ENCODE assay signal across 22 cellular contexts in genomic region chr16:14198603-14199002, GRCh38.
"Had no signal": no experiment of that assay in that cellular context is flagged by ENCODE, and none has a peak within 500 bp of the region (broad histone marks: within the 10 kb centered on the region; RNA-seq: fewer than 3 reads in every experiment).

No MANE protein-coding gene starts in this region.

- H3K9me3 ChIP-seq: adrenal gland, breast epithelium, colonic mucosa had no signal

- H3K36me3 ChIP-seq: adrenal gland, breast epithelium, colonic mucosa had no signal

- ATAC-seq: activated CD4-positive, CD25-positive, alpha-beta regulatory T cell treated with anti-CD3 and anti-CD28 coated beads, Interleukin-2, amount 50 U/mL, for 24 hours; activated CD8-positive, alpha-beta T cell treated with anti-CD3 and anti-CD28 coated beads, Interleukin-2, amount 10 ng/mL, durations not matched to agents 7 days and 5 days; Right ventricle myocardium inferior had no signal

- H3K27ac ChIP-seq: adrenal gland, breast epithelium, colonic mucosa, SK-N-MC had no signal

- H3K4me1 ChIP-seq: colonic mucosa had no signal

- H3K27me3 ChIP-seq: adrenal gland, breast epithelium, colonic mucosa had no signal

- DNase-seq: activated CD4-positive, alpha-beta T cell treated with anti-CD3 and anti-CD28 coated beads for 4 hours; activated CD8-positive, alpha-beta memory T cell treated with anti-CD3 and anti-CD28 coated beads, Interleukin-2, amount 50 U/mL, for 48 hours; activated CD8-positive, alpha-beta T cell treated with anti-CD3 and anti-CD28 coated beads, Interleukin-2, amount 10 ng/mL, durations not matched to agents 7 days and 5 days; activated naive CD4-positive, alpha-beta T cell treated with anti-CD3 and anti-CD28 coated beads, Interleukin-2, amount 50 U/mL, for 16 hours; activated naive CD8-positive, alpha-beta T cell treated with anti-CD3 and anti-CD28 coated beads, Interleukin-2, amount 10 ng/mL, durations not matched to agents 7 days and 5 days; activated T-cell treated with anti-CD3 and anti-CD28 coated beads, Interleukin-2, amount 50 U/mL, for 1 hour; adrenal gland; anterior cingulate cortex; caudate nucleus; colonic mucosa; NCI-H1092 treated with DMSO at 0.1 percent for 48 hours; NCI-H1436; NCI-H187; NCI-H2081; NCI-H446; NCI-H524; RPMI8226; SW 1271 had no signal

- H3K4me3 ChIP-seq: adrenal gland, breast epithelium, colonic mucosa, SK-N-MC had no signal
